Comparison of ENCODE assay signal across 1 cellular context in the genomic region with DNA sequence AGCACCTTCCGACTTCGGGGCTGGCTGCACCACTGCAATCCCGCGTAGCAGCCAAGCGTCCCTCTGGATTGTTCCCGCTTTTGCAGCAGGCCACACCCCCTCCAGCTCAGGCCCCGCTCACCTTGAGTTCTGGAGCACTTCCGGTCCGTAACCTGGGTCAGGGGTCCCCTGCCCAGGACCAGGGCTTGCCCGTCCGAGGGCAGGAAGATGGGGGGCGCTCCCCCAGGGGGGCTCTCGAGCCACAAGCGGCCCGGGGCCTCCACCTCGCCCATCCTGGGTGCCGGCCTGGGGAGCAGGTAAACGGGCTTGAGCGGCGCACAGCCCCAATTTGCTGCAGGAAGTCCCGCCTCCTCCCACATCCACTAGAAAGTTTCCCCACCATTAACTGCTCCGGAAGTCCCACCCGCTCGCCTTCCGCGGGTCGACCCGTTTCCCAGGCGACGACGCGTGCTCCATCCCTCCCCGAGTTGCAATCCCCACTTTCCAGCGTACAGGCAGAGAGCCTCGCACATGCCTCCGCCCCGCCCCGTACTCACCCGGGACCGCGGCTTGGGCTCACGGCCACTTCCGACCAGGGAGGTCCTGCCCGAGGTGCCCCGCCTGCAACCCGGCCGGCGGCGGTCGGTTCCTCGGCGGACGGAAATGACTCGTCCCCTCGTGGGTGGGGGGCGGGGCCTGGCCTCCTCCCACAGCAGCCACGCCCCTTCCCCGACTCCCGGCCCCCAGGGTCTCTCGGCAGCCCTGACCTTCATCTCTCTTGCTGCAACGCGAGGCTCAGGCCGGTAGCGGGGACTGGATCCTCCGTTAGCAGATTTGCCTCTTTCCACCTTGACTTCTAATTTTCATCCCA.
TF ChIP-seq lines count a peak whose summit lies in the region.

Gene PNKP (minus strand): TSS at position 644 of the 850 bp plus-strand sequence. CDS start 372 bp downstream, at position 272.

TF ChIP-seq in HEK293, 187 proteins besides CTCF, POLR2A, EP300 and RAD21 (continued from another document and continues in another):
- TF ChIP-seq ZNF596 (tag by site-specific recombination; IDR thresholded peaks at IDR 0.05), result no peak
- no peak for TF ChIP-seq ZSCAN30 (tag by site-specific recombination; IDR thresholded peaks at IDR 0.05)
- peak; percentile 94 for TF ChIP-seq KLF8 (tag by site-specific recombination; IDR thresholded peaks at IDR 0.05)
- peak; percentile 76 for TF ChIP-seq BCL11B (tag by site-specific recombination; IDR thresholded peaks at IDR 0.05; ENCODE audit: low read depth)
- TF ChIP-seq ZNF169 (tag by site-specific recombination; IDR thresholded peaks at IDR 0.05), result 0 out of 2 replicates have a peak, but pooled peaks have one; percentile 6
- no peak for TF ChIP-seq ZNF473 (tag by site-specific recombination; IDR thresholded peaks at IDR 0.05)
- no peak for TF ChIP-seq ZNF621 (tag by site-specific recombination; IDR thresholded peaks at IDR 0.05)
- peak; percentile 65; the same call in 1 of the 2 replicates for TF ChIP-seq ZBTB44 (tag by site-specific recombination; IDR thresholded peaks at IDR 0.05)
- peak; percentile 60 for TF ChIP-seq ZNF610 (tag by site-specific recombination; IDR thresholded peaks at IDR 0.05; ENCODE audit: borderline replicate concordance)
- TF ChIP-seq ZNF777 (tag by site-specific recombination; IDR thresholded peaks at IDR 0.05; ENCODE audit: borderline replicate concordance), result peak; percentile 95
- TF ChIP-seq, protein P1, sequence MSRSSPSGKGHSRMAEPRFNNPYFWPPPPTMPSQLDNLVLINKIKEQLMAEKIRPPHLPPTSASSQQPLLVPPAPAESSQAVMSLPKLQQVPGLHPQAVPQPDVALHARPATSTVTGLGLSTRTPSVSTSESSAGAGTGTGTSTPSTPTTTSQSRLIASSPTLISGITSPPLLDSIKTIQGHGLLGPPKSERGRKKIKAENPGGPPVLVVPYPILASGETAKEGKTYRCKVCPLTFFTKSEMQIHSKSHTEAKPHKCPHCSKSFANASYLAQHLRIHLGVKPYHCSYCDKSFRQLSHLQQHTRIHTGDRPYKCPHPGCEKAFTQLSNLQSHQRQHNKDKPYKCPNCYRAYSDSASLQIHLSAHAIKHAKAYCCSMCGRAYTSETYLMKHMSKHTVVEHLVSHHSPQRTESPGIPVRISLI (tag by site-specific recombination; IDR thresholded peaks at IDR 0.05), result no peak
- TF ChIP-seq, protein P2, sequence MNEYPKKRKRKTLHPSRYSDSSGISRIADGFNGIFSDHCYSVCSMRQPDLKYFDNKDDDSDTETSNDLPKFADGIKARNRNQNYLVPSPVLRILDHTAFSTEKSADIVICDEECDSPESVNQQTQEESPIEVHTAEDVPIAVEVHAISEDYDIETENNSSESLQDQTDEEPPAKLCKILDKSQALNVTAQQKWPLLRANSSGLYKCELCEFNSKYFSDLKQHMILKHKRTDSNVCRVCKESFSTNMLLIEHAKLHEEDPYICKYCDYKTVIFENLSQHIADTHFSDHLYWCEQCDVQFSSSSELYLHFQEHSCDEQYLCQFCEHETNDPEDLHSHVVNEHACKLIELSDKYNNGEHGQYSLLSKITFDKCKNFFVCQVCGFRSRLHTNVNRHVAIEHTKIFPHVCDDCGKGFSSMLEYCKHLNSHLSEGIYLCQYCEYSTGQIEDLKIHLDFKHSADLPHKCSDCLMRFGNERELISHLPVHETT (tag by site-specific recombination; IDR thresholded peaks at IDR 0.05), result no peak
- no peak for TF ChIP-seq ZNF132 (tag by site-specific recombination; IDR thresholded peaks at IDR 0.05; ENCODE audit: borderline replicate concordance)
- TF ChIP-seq ZNF274 (IDR thresholded peaks at IDR 0.05; ENCODE audit: low read length), result no peak
- TF ChIP-seq ZNF274 (tag by site-specific recombination; IDR thresholded peaks at IDR 0.05; ENCODE audit: borderline replicate concordance), result no peak
- TF ChIP-seq ZBTB8A (tag by site-specific recombination; IDR thresholded peaks at IDR 0.05), result no peak; the same call in 1 of the 2 replicates
- TF ChIP-seq GFI1B (tag by site-specific recombination; IDR thresholded peaks at IDR 0.05), result no peak
- TF ChIP-seq ZNF677 (tag by site-specific recombination; IDR thresholded peaks at IDR 0.05), result no peak
- TF ChIP-seq ZNF843 (tag by site-specific recombination; IDR thresholded peaks at IDR 0.05), result peak; percentile 44
- no peak for TF ChIP-seq ZNF791 (tag by site-specific recombination; IDR thresholded peaks at IDR 0.05)
- TF ChIP-seq ZNF561 (tag by site-specific recombination; IDR thresholded peaks at IDR 0.05; ENCODE audit: borderline replicate concordance), result no peak
- peak; percentile 60 for TF ChIP-seq ZBTB26 (tag by site-specific recombination; optimal IDR thresholded peaks at IDR 0.05)
- TF ChIP-seq RBAK (tag by site-specific recombination; IDR thresholded peaks at IDR 0.05), result peak; percentile 11; the same call in 1 of the 2 replicates
- no peak for TF ChIP-seq ZSCAN4 (tag by site-specific recombination; IDR thresholded peaks at IDR 0.05)
- TF ChIP-seq, protein P3, sequence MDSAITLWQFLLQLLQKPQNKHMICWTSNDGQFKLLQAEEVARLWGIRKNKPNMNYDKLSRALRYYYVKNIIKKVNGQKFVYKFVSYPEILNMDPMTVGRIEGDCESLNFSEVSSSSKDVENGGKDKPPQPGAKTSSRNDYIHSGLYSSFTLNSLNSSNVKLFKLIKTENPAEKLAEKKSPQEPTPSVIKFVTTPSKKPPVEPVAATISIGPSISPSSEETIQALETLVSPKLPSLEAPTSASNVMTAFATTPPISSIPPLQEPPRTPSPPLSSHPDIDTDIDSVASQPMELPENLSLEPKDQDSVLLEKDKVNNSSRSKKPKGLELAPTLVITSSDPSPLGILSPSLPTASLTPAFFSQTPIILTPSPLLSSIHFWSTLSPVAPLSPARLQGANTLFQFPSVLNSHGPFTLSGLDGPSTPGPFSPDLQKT (IDR thresholded peaks at IDR 0.05; ENCODE audit: borderline replicate concordance, low read depth, low read length), result no peak; the same call in 1 of the 2 replicates
- TF ChIP-seq PRDM4 (tag by site-specific recombination; IDR thresholded peaks at IDR 0.05), result no peak
- TF ChIP-seq SP7 (tag by site-specific recombination; IDR thresholded peaks at IDR 0.05), result peak; percentile 88
- TF ChIP-seq KLF17 (tag by site-specific recombination; IDR thresholded peaks at IDR 0.05), result peak; percentile 58; the same call in 1 of the 2 replicates
- no peak for TF ChIP-seq ZNF140 (tag by site-specific recombination; IDR thresholded peaks at IDR 0.05)
- TF ChIP-seq PBX3 (CRISPR knock-in tag; IDR thresholded peaks at IDR 0.05), result 0 out of 2 replicates have a peak, but pooled peaks have one; percentile 73
- no peak for TF ChIP-seq ZNF549 (tag by site-specific recombination; IDR thresholded peaks at IDR 0.05)
- TF ChIP-seq SP3 (tag by site-specific recombination; IDR thresholded peaks at IDR 0.05), result peak; percentile 98
- TF ChIP-seq HOXD13 (CRISPR knock-in tag; IDR thresholded peaks at IDR 0.05; ENCODE audit: borderline replicate concordance), result no peak
- TF ChIP-seq, protein P4, sequence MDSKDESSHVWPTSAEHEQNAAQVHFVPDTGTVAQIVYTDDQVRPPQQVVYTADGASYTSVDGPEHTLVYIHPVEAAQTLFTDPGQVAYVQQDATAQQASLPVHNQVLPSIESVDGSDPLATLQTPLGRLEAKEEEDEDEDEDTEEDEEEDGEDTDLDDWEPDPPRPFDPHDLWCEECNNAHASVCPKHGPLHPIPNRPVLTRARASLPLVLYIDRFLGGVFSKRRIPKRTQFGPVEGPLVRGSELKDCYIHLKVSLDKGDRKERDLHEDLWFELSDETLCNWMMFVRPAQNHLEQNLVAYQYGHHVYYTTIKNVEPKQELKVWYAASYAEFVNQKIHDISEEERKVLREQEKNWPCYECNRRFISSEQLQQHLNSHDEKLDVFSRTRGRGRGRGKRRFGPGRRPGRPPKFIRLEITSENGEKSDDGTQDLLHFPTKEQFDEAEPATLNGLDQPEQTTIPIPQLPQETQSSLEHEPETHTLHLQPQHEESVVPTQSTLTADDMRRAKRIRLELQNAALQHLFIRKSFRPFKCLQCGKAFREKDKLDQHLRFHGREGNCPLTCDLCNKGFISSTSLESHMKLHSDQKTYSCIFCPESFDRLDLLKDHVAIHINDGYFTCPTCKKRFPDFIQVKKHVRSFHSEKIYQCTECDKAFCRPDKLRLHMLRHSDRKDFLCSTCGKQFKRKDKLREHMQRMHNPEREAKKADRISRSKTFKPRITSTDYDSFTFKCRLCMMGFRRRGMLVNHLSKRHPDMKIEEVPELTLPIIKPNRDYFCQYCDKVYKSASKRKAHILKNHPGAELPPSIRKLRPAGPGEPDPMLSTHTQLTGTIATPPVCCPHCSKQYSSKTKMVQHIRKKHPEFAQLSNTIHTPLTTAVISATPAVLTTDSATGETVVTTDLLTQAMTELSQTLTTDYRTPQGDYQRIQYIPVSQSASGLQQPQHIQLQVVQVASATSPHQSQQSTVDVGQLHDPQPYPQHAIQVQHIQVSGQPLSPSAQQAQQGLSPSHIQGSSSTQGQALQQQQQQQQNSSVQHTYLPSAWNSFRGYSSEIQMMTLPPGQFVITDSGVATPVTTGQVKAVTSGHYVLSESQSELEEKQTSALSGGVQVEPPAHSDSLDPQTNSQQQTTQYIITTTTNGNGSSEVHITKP (tag by site-specific recombination; IDR thresholded peaks at IDR 0.05), result peak; percentile 77
- no peak for TF ChIP-seq ZNF23 (tag by site-specific recombination; IDR thresholded peaks at IDR 0.05; ENCODE audit: borderline replicate concordance)
- TF ChIP-seq OVOL3 (tag by site-specific recombination; IDR thresholded peaks at IDR 0.05), result no peak
- TF ChIP-seq, protein P5, sequence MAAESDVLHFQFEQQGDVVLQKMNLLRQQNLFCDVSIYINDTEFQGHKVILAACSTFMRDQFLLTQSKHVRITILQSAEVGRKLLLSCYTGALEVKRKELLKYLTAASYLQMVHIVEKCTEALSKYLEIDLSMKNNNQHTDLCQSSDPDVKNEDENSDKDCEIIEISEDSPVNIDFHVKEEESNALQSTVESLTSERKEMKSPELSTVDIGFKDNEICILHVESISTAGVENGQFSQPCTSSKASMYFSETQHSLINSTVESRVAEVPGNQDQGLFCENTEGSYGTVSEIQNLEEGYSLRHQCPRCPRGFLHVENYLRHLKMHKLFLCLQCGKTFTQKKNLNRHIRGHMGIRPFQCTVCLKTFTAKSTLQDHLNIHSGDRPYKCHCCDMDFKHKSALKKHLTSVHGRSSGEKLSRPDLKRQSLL (tag by site-specific recombination; IDR thresholded peaks at IDR 0.05), result peak; percentile 97
- no peak for TF ChIP-seq SCRT1 (tag by site-specific recombination; IDR thresholded peaks at IDR 0.05; ENCODE audit: borderline replicate concordance)
